ENCODE assay signal across 20 cellular contexts in genomic region chr2:45233301-45233700, GRCh38.
DNase-seq lines count a peak whose midpoint lies in the region; ATAC-seq, FAIRE-seq and TF ChIP-seq lines count a peak whose summit lies in the region.
"Had no signal": no experiment of that assay in that cellular context is flagged by ENCODE, and none has a peak within 500 bp of the region (broad histone marks: within the 10 kb centered on the region; RNA-seq: fewer than 3 reads in every experiment).

No MANE protein-coding gene starts in this region.

- TF ChIP-seq CTCF in H1 (IDR thresholded peaks at IDR 0.05; ENCODE audit: control extremely low read depth in 1 of 3, insufficient read depth in 1 of 3, low read depth in 1 of 3, low read length in 3 of 3), result no peak
- no peak for TF ChIP-seq CTCF in fibroblast of villous mesenchyme (IDR thresholded peaks at IDR 0.05; ENCODE audit: insufficient read depth, low read depth, low read length)
- TF ChIP-seq CTCF in body of pancreas (IDR thresholded peaks at IDR 0.05), result no peak

- H2BK20ac ChIP-seq in H1 (ENCODE audit: low read length), result no peak overlapping the region

- no peaks in the 10 kb centered on the region for H3K79me1 ChIP-seq in H1 (ENCODE audit: low read depth, low read length)

- POLR2A ChIA-PET in H1 (lab: Charles Lee; ENCODE audit: partially characterized antibody), result no interaction called here

- no peak overlapping the region for H4K8ac ChIP-seq in H1 (ENCODE audit: extremely low read depth, insufficient read depth, low read length)

- DNase-seq in NCI-H226 (peak; percentile 37), H1 (ENCODE audit: low read depth in 1 of 2, low spot score in 2 of 2) (no peak), fibroblast of villous mesenchyme (ENCODE audit: low read depth) (peak; percentile 56), body of pancreas (no peak), NCI-H146 treated with DMSO at 0.1 percent for 48 hours (lab: John Stamatoyannopoulos, UW; ENCODE audit: unreplicated experiment) (no peak)
- DNase-seq in stimulated activated CD8-positive, alpha-beta memory T cell treated with anti-CD3 and anti-CD28 coated beads, Interleukin-4, amount 100 ng/mL, for 48 hours, result no peak
- DNase-seq: DMS79 treated with DMSO at 0.1 percent for 48 hours, HCEC 1CT, NCI-H1105, NCI-H1694, NCI-H2081 treated with DMSO at 0.1 percent for 48 hours, NCI-H774 had no signal

- H3K9ac ChIP-seq in BLaER1 (no peak overlapping the region), H1 (replicated peaks in 1 of 4; ENCODE audit: extremely low read depth in 1 of 4, low read depth in 3 of 4, low read length in 3 of 4) (no peak overlapping the region)

- H3K79me2 ChIP-seq in H1 (ENCODE audit: control insufficient read depth in 1 of 2, insufficient read depth in 2 of 2, low read length in 2 of 2), result no peaks in the 10 kb centered on the region

- intact Hi-C loops in body of pancreas (cut with DNase I), result no loop called here

- no peaks in the 10 kb centered on the region for H4K20me1 ChIP-seq in BLaER1
- H4K20me1 ChIP-seq in H1 (replicated peaks in 1 of 2; ENCODE audit: control insufficient read depth in 1 of 2, insufficient read depth in 2 of 2, low read length in 2 of 2), result no peaks in the 10 kb centered on the region

- H3K4me2 ChIP-seq in BLaER1, result peak overlapping the region; percentile 77
- H3K4me2 ChIP-seq in H1 (ENCODE audit: insufficient read depth in 1 of 2, low read depth in 2 of 2, low read length in 2 of 2), result no peak overlapping the region

- CTCF ChIA-PET in H1 (lab: Charles Lee; ENCODE audit: partially characterized antibody), result no interaction called here

- no peak overlapping the region for H4K91ac ChIP-seq in H1 (replicated peaks; ENCODE audit: insufficient read length, low read length)

- no peak overlapping the region for H2BK15ac ChIP-seq in H1 (ENCODE audit: low read length)

- H2AK5ac ChIP-seq in H1 (ENCODE audit: low read depth, low read length), result no peak overlapping the region

- TF ChIP-seq EP300 in H1 (IDR thresholded peaks at IDR 0.05; ENCODE audit: borderline replicate concordance in 1 of 2, low read depth in 2 of 2, low read length in 2 of 2), result no peak

- no peak overlapping the region for H3K23ac ChIP-seq in H1 (ENCODE audit: insufficient read length)

- 91% methylated on average over 3 of the region's 3 CpGs; no CpG with 5 or more reads in 1 of the 2 experiments for WGBS in H1 (ENCODE audit: extremely low coverage in 1 of 2, insufficient coverage in 1 of 2, insufficient read length in 1 of 2, insufficient replicate concordance in 2 of 2, low coverage in 1 of 2, low lambda C conversion rate in 2 of 2, missing lambda C conversion rate in 1 of 2), 2 experiments
- WGBS in body of pancreas, 2 donors, result 80 to 85% methylated on average over 3 of the region's 3 CpGs

- no peak for FAIRE-seq in H1 (lab: Jason Lieb, UNC)
- FAIRE-seq: A204.1, G401.6, HTR-8/SVneo, RCC 7860 had no signal

- no peak overlapping the region for H3K18ac ChIP-seq in H1 (ENCODE audit: extremely low read depth, low read length)

- no peak overlapping the region for H3K4ac ChIP-seq in H1 (replicated peaks; ENCODE audit: insufficient read length, low read depth, low read length)

- H2AFZ ChIP-seq in H1 (ENCODE audit: low read length), result no peak overlapping the region

- peaks cover 38% of the 10 kb centered on the region for H3K9me3 ChIP-seq in BLaER1
- no peaks in the 10 kb centered on the region for H3K9me3 ChIP-seq in H1 (ENCODE audit: insufficient read depth in 2 of 2, low read depth in 1 of 2, low read length in 1 of 2)
- no peaks in the 10 kb centered on the region for H3K9me3 ChIP-seq in body of pancreas

- H3K36me3 ChIP-seq in BLaER1, result peaks cover 17% of the 10 kb centered on the region; the same call in 1 of the 2 replicates
- no peaks in the 10 kb centered on the region for H3K36me3 ChIP-seq in H1 (ENCODE audit: control insufficient read depth in 2 of 4, insufficient read depth in 4 of 4, low read length in 3 of 4)
- no peaks in the 10 kb centered on the region for H3K36me3 ChIP-seq in body of pancreas (replicated peaks in 1 of 2; ENCODE audit: insufficient read depth in 1 of 2, low read depth in 2 of 2)

- no peak overlapping the region for H3K56ac ChIP-seq in H1 (replicated peaks; ENCODE audit: insufficient read length, low read depth, low read length)

- H3K4me3 ChIP-seq in BLaER1 (no peak overlapping the region; the same call in 1 of the 2 replicates), H1 (ENCODE audit: extremely low read depth in 1 of 4, insufficient read depth in 2 of 4, low read depth in 3 of 4, low read length in 4 of 4) (no peak overlapping the region), fibroblast of villous mesenchyme (ENCODE audit: low read depth, low read length) (no peak overlapping the region), body of pancreas (no peak overlapping the region)

- H3K27me3 ChIP-seq in BLaER1 (no peaks in the 10 kb centered on the region), H1 (replicated peaks in 1 of 4; ENCODE audit: control insufficient read depth in 3 of 4, extremely low read depth in 1 of 4, insufficient read depth in 3 of 4, low read length in 3 of 4) (no peaks in the 10 kb centered on the region), body of pancreas (no peaks in the 10 kb centered on the region)

- H2BK120ac ChIP-seq in H1 (replicated peaks; ENCODE audit: low read depth, low read length), result no peak overlapping the region

- no peak overlapping the region for H2BK12ac ChIP-seq in H1 (ENCODE audit: low read depth, low read length)

- H3K4me1 ChIP-seq in BLaER1 (peaks cover 60% of the 10 kb centered on the region), H1 (replicated peaks in 1 of 4; ENCODE audit: control insufficient read depth in 3 of 4, insufficient read depth in 4 of 4, low read length in 3 of 4) (no peaks in the 10 kb centered on the region), body of pancreas (no peaks in the 10 kb centered on the region)

- H4K5ac ChIP-seq in H1 (ENCODE audit: insufficient read length, low read depth, low read length), result no peak overlapping the region

- H3K27ac ChIP-seq in BLaER1 (peak overlapping the region; percentile 58), H1 (ENCODE audit: low read depth, low read length) (no peak overlapping the region), body of pancreas (no peak overlapping the region)
- H3K27ac ChIP-seq: C4-2B had no signal

- no peak for TF ChIP-seq RAD21 in H1 (IDR thresholded peaks at IDR 0.05 in 1 of 2, conservative IDR thresholded peaks at IDR 0.05 in 1 of 2; ENCODE audit: low read depth in 2 of 2, low read length in 2 of 2)

- H3K14ac ChIP-seq in H1 (ENCODE audit: insufficient read length), result no peak overlapping the region

- H2BK5ac ChIP-seq in H1 (ENCODE audit: low read depth, low read length), result no peak overlapping the region

- ATAC-seq in body of pancreas (no peak), HG03565 (IDR thresholded peaks at IDR 0.05; ENCODE audit: unreplicated experiment) (no peak)
- ATAC-seq: Right ventricle myocardium inferior had no signal

- TF ChIP-seq POLR2A in H1 (IDR thresholded peaks at IDR 0.05; ENCODE audit: control extremely low read depth in 1 of 2, low read depth in 2 of 2, low read length in 2 of 2) (no peak), body of pancreas (IDR thresholded peaks at IDR 0.05) (no peak)

- no peaks in the 10 kb centered on the region for H3K23me2 ChIP-seq in H1 (ENCODE audit: low read depth, low read length)

TF ChIP-seq in H1, 55 proteins besides CTCF, POLR2A, EP300 and RAD21:
- TF ChIP-seq CEBPB (IDR thresholded peaks at IDR 0.05; ENCODE audit: low read depth, low read length) (peak; percentile 77), HDAC6 (IDR thresholded peaks at IDR 0.05; ENCODE audit: low read depth, low read length) (no peak), SRF (IDR thresholded peaks at IDR 0.05; ENCODE audit: low read depth, low read length) (no peak), RBBP5 (IDR thresholded peaks at IDR 0.05; ENCODE audit: borderline replicate concordance, low read depth, low read length) (no peak), SP2 (IDR thresholded peaks at IDR 0.05; ENCODE audit: low read length) (no peak), TAF7 (optimal IDR thresholded peaks at IDR 0.05; ENCODE audit: borderline replicate concordance, low read depth, low read length) (no peak), KDM4A (IDR thresholded peaks at IDR 0.05; ENCODE audit: low read depth, low read length, severe bottlenecking) (no peak)

Comparison
In these comparisons a context has a peak if more than half of its experiments do, and no peak if none do; other contexts are left out.
1. DNase-seq: peak in NCI-H226 (single experiment) and fibroblast of villous mesenchyme (single experiment); none in H1 (0 of 2), stimulated activated CD8-positive, alpha-beta memory T cell treated with anti-CD3 and anti-CD28 coated beads, Interleukin-4, amount 100 ng/mL, for 48 hours (single experiment), body of pancreas (0 of 4) and NCI-H146 treated with DMSO at 0.1 percent for 48 hours (single experiment).